8 cellular contexts compared by ENCODE assay signal in genomic region chr10:21675157-21675796, GRCh38.
DNase-seq lines count a peak whose midpoint lies in the region; ATAC-seq, FAIRE-seq and TF ChIP-seq lines count a peak whose summit lies in the region.

No MANE protein-coding gene starts in this region.

- 84% methylated on average over 2 of the region's 2 CpGs for WGBS in hepatocyte (ENCODE audit: low lambda C conversion rate, missing lambda C conversion rate)

- CTCF ChIA-PET in BJ (lab: Yijun Ruan, JAX): no interaction called here

- no peak overlapping the region for H2AFZ ChIP-seq in hepatocyte

- H3K4me3 ChIP-seq in BJ (ENCODE audit: low read depth, low read length): no peak overlapping the region
- H3K4me3 ChIP-seq in hepatocyte: no peak overlapping the region

- peak; percentile 71 for TF ChIP-seq CTCF in BJ (IDR thresholded peaks at IDR 0.05; ENCODE audit: insufficient read depth, low read depth, low read length)
- peak; percentile 47 for TF ChIP-seq CTCF in hepatocyte (IDR thresholded peaks at IDR 0.05; ENCODE audit: poor library complexity)

- H3K4me1 ChIP-seq in hepatocyte (ENCODE audit: insufficient read depth): no peaks in the 10 kb centered on the region

- H3K9me3 ChIP-seq in hepatocyte (ENCODE audit: low read depth): no peaks in the 10 kb centered on the region

- no peaks in the 10 kb centered on the region for H3K9me2 ChIP-seq in hepatocyte (replicated peaks; ENCODE audit: insufficient read depth)

- no peak overlapping the region for H3K27ac ChIP-seq in hepatocyte

- H3K4me2 ChIP-seq in hepatocyte: no peak overlapping the region

- H3K36me3 ChIP-seq in BJ (ENCODE audit: control insufficient read depth, insufficient read depth, low read length) (peaks cover 2% of the 10 kb centered on the region), hepatocyte (replicated peaks; ENCODE audit: insufficient read depth, low read depth) (no peaks in the 10 kb centered on the region)

- H3K27me3 ChIP-seq in BJ (ENCODE audit: control insufficient read depth, insufficient read depth, low read length) (no peaks in the 10 kb centered on the region), hepatocyte (no peaks in the 10 kb centered on the region)

- no peak for DNase-seq in BJ (ENCODE audit: low read depth)
- DNase-seq in GM18507 (ENCODE audit: extremely low spot score, insufficient read length, low read depth): no peak
- peak; percentile 36 for DNase-seq in NCI-H1694 treated with DMSO at 0.1 percent for 48 hours (lab: John Stamatoyannopoulos, UW)
- DNase-seq in activated T-helper 9 cell treated with anti-CD3 and anti-CD28 coated beads, Interleukin-2, amount 50 U/mL, for 16 hours (ENCODE audit: low read depth): peak; percentile 3
- peak; percentile 21 for DNase-seq in hepatocyte (ENCODE audit: low spot score)
- DNase-seq in stimulated activated CD4-positive, alpha-beta T cell treated with anti-CD3 and anti-CD28 coated beads, Interleukin-4, amount 100 ng/mL, for 4 hours: peak; percentile 4 to 10
- no peak for DNase-seq in amniotic stem cell (lab: John Stamatoyannopoulos, UW)

- ATAC-seq in GM19455 (IDR thresholded peaks at IDR 0.05; ENCODE audit: unreplicated experiment): no peak

- peak; percentile 68 for FAIRE-seq in GM18507 (lab: Jason Lieb, UNC)

- H4K20me1 ChIP-seq in hepatocyte (ENCODE audit: insufficient read depth, poor library complexity, severe bottlenecking): no peaks in the 10 kb centered on the region

- peaks cover 28% of the 10 kb centered on the region for H3K79me2 ChIP-seq in hepatocyte

- POLR2A ChIA-PET in BJ (lab: Charles Lee): no interaction called here

Comparison
In these comparisons a context has a peak if more than half of its experiments do, and no peak if none do; other contexts are left out.
1. DNase-seq: peak in NCI-H1694 treated with DMSO at 0.1 percent for 48 hours (single experiment), activated T-helper 9 cell treated with anti-CD3 and anti-CD28 coated beads, Interleukin-2, amount 50 U/mL, for 16 hours (single experiment), hepatocyte (single experiment) and stimulated activated CD4-positive, alpha-beta T cell treated with anti-CD3 and anti-CD28 coated beads, Interleukin-4, amount 100 ng/mL, for 4 hours (2 of 2); none in BJ (single experiment), GM18507 (single experiment) and amniotic stem cell (single experiment).